In the genomic region with DNA sequence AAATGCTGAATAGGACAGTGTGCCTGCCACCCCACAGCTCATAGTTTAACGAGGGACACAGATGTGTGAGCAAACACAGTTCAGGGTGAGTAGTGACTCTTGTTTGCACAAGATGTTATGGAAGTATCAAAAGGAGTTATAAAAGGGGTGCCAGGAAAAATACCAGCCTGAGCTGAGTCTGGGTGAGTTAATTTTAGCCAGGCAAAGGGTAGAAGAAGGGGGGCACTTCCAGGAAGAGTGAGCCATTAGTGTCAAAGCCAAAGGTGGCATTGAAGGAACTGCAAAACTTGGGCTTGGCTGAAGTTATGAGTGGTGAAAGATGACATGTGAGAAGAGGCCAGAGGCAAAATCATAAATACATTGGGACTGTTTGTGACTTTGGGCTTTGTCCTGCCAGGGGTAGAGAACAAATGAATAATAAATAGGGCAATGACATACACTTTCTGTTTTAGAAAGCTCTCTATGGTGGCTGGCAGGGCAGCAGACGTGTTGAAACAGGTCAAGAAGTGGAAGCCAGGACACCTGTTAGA, we compare ENCODE assay signal across 13 cellular contexts. TPM values are rescaled to one million over a fixed set of nuclear protein-coding genes. Genes with fewer than 3 reads are reported as not detected.
DNase-seq lines count a peak whose midpoint lies in the region; ATAC-seq, FAIRE-seq and TF ChIP-seq lines count a peak whose summit lies in the region.
"Had no signal": no experiment of that assay in that cellular context is flagged by ENCODE, and none has a peak within 500 bp of the region (broad histone marks: within the 10 kb centered on the region; RNA-seq: fewer than 3 reads in every experiment).

No MANE protein-coding gene starts in this region.

- H3K27ac ChIP-seq in VCaP (peak overlapping the region; percentile 81), right cardiac atrium (ENCODE audit: low read length) (peak overlapping the region; percentile 92), small intestine (ENCODE audit: low read depth in 1 of 2, low read length in 1 of 2) (peak overlapping the region in 1 of 2 donors; percentile 14)

- no peak for TF ChIP-seq CTCF in VCaP (conservative IDR thresholded peaks at IDR 0.05)

- 41% methylated on average over 2 of the region's 2 CpGs for WGBS in right cardiac atrium
- 30 to 55% (median 43%) methylated on average over 2 of the region's 2 CpGs for WGBS in small intestine, 3 donors

- no peaks in the 10 kb centered on the region for H3K9me3 Mint-ChIP-seq in activated CD4-positive, alpha-beta T cell treated with anti-CD3 and anti-CD28 coated beads, Interleukin-2, amount 10 ng/mL, durations not matched to agents 24 days and 14 days
- no peaks in the 10 kb centered on the region for H3K9me3 Mint-ChIP-seq in stimulated activated naive CD8-positive, alpha-beta T cell treated with anti-CD3 and anti-CD28 coated beads, Interleukin-15, amount 100 ng/mL, for 72 hours

- peaks cover 41% of the 10 kb centered on the region for H3K4me1 Mint-ChIP-seq in activated CD4-positive, alpha-beta T cell treated with anti-CD3 and anti-CD28 coated beads, Interleukin-2, amount 10 ng/mL, durations not matched to agents 24 days and 14 days
- H3K4me1 Mint-ChIP-seq in stimulated activated naive CD8-positive, alpha-beta T cell treated with anti-CD3 and anti-CD28 coated beads, Interleukin-15, amount 100 ng/mL, for 72 hours, result peaks cover 55% of the 10 kb centered on the region

- H3K4me1 ChIP-seq in right cardiac atrium (ENCODE audit: control insufficient read depth, insufficient read depth, low read length), result peaks cover 2% of the 10 kb centered on the region
- H3K4me1 ChIP-seq in small intestine (ENCODE audit: control insufficient read depth in 2 of 2, insufficient read depth in 1 of 2, low read depth in 1 of 2, low read length in 1 of 2), result no peaks in the 10 kb centered on the region

- intact Hi-C loops in activated CD4-positive, alpha-beta T cell treated with anti-CD3 and anti-CD28 coated beads, Interleukin-2, amount 10 ng/mL, durations not matched to agents 24 days and 14 days (cut with micrococcal nuclease), result loop anchor here (5.0 to 10.0 kb wide), 2 partner anchors 1143 to 1790 kb away; a partner anchor contains a TSS
- intact Hi-C loops in right cardiac atrium (cut with DNase I), result loop anchor here in 2 of 4 donors (10.0 kb wide), 2 partner anchors 83 to 107 kb away; a partner anchor contains a TSS

- no peak for TF ChIP-seq POLR2A in GM18505 (IDR thresholded peaks at IDR 0.05; ENCODE audit: borderline replicate concordance, extremely low read depth, insufficient read depth, insufficient read length)

- no peak for DNase-seq in activated CD4-positive, alpha-beta T cell treated with anti-CD3 and anti-CD28 coated beads, Interleukin-2, amount 10 ng/mL, durations not matched to agents 24 days and 14 days
- DNase-seq in activated CD4-positive, alpha-beta T cell treated with anti-CD3 and anti-CD28 coated beads for 1 hour, result no peak
- DNase-seq in right cardiac atrium, result no peak
- no peak for DNase-seq in stimulated activated naive CD8-positive, alpha-beta T cell treated with anti-CD3 and anti-CD28 coated beads, Interleukin-15, amount 100 ng/mL, for 72 hours
- no peak for DNase-seq in SIG-M5 (lab: John Stamatoyannopoulos, UW)
- DNase-seq in small intestine, result no peak
- DNase-seq: ACHN, dermis blood vessel endothelial cell, IMR-90, NCI-H2081 treated with DMSO at 0.1 percent for 48 hours had no signal

- H3K36me3 Mint-ChIP-seq in activated CD4-positive, alpha-beta T cell treated with anti-CD3 and anti-CD28 coated beads, Interleukin-2, amount 10 ng/mL, durations not matched to agents 24 days and 14 days (ENCODE audit: low read depth), result peaks cover 10% of the 10 kb centered on the region

- H3K27me3 ChIP-seq in right cardiac atrium (ENCODE audit: control insufficient read depth, insufficient read depth) (no peaks in the 10 kb centered on the region), small intestine (ENCODE audit: control insufficient read depth in 2 of 2, insufficient read depth in 2 of 2, low read length in 2 of 2) (no peaks in the 10 kb centered on the region)

- H3K27ac Mint-ChIP-seq in activated CD4-positive, alpha-beta T cell treated with anti-CD3 and anti-CD28 coated beads, Interleukin-2, amount 10 ng/mL, durations not matched to agents 24 days and 14 days, result peak overlapping the region; percentile 68
- H3K27ac Mint-ChIP-seq in stimulated activated naive CD8-positive, alpha-beta T cell treated with anti-CD3 and anti-CD28 coated beads, Interleukin-15, amount 100 ng/mL, for 72 hours, result peak overlapping the region; percentile 57 to 88

- no peaks in the 10 kb centered on the region for H3K27me3 Mint-ChIP-seq in activated CD4-positive, alpha-beta T cell treated with anti-CD3 and anti-CD28 coated beads, Interleukin-2, amount 10 ng/mL, durations not matched to agents 24 days and 14 days
- no peaks in the 10 kb centered on the region for H3K27me3 Mint-ChIP-seq in stimulated activated naive CD8-positive, alpha-beta T cell treated with anti-CD3 and anti-CD28 coated beads, Interleukin-15, amount 100 ng/mL, for 72 hours

- peak overlapping the region; percentile 7 for H3K4me3 Mint-ChIP-seq in activated CD4-positive, alpha-beta T cell treated with anti-CD3 and anti-CD28 coated beads, Interleukin-2, amount 10 ng/mL, durations not matched to agents 24 days and 14 days
- H3K4me3 Mint-ChIP-seq in stimulated activated naive CD8-positive, alpha-beta T cell treated with anti-CD3 and anti-CD28 coated beads, Interleukin-15, amount 100 ng/mL, for 72 hours, result peak overlapping the region; percentile 42 to 65

- H3K4me3 ChIP-seq in right cardiac atrium (ENCODE audit: low read length) (no peak overlapping the region), small intestine (ENCODE audit: low read depth in 1 of 2, low read length in 2 of 2) (no peak overlapping the region)

- FAIRE-seq in small intestine (lab: Jason Lieb, UNC), result no peak
- FAIRE-seq: RCC 7860 had no signal

- ATAC-seq in right cardiac atrium (peak; percentile 55 to 61), GM18505 (IDR thresholded peaks at IDR 0.05; ENCODE audit: unreplicated experiment) (no peak)
- ATAC-seq in stimulated activated naive CD8-positive, alpha-beta T cell treated with anti-CD3 and anti-CD28 coated beads, Interleukin-15, amount 100 ng/mL, for 72 hours, result no peak

- H3K9me3 ChIP-seq in right cardiac atrium (ENCODE audit: control insufficient read depth, low read length) (no peaks in the 10 kb centered on the region), small intestine (ENCODE audit: control insufficient read depth, low read depth) (no peaks in the 10 kb centered on the region)

- no peaks in the 10 kb centered on the region for H3K36me3 ChIP-seq in small intestine (ENCODE audit: control insufficient read depth in 2 of 2, insufficient read depth in 2 of 2, low read length in 2 of 2)

RNA-seq across cellular contexts. Expression of a gene that starts 1.9 kb away (rescaled TPM):
- 85.0 and 86.6 TPM in 2 replicates for total RNA-seq in activated CD4-positive, alpha-beta T cell treated with anti-CD3 and anti-CD28 coated beads, Interleukin-2, amount 10 ng/mL, durations not matched to agents 24 days and 14 days
- 100 to 1,000 TPM; 110 to 120 (median 116) TPM for total RNA-seq in right cardiac atrium
- polyA plus RNA-seq in right cardiac atrium (33.5 TPM), small intestine (10 to 100 TPM; 43.2 to 62.3 (median 44.6) TPM)

Comparison
In these comparisons a context has a peak if more than half of its experiments do, and no peak if none do; other contexts are left out.
1. ATAC-seq: peak in right cardiac atrium (2 of 2); none in stimulated activated naive CD8-positive, alpha-beta T cell treated with anti-CD3 and anti-CD28 coated beads, Interleukin-15, amount 100 ng/mL, for 72 hours (single experiment) and GM18505 (single experiment).